ENCODE assay signal across 2 cellular contexts in the genomic region with DNA sequence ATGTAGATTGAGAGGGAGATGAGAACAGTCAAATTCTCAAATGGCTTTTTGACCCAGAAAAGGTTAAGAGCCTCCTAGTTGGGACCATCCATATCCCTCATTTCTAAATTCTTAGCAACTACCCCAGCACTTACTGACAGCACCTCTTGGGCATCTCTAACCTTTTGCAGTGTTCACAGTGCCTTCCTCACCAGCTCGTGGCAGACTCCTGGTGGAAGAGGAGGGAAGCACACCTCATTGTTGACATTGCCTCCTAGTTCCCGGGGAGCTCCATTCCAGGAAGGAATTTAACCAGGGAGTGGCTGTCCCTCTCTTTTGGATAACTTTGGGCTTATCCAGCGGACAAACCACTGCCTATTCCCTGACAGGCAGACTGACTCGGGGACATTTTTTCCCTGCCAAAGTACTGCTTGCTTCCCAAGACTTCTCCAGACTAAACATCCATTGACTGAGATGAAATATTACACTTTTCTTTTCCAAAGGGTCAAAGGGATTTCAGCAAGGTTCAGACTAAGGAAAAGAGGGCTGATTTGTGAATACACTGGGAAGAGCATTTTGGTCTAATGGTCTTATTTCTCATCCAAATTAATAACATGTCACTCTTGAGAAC.
TF ChIP-seq lines count a peak whose summit lies in the region.

No MANE protein-coding gene starts in this region.

TF ChIP-seq in GM23338, 12 proteins besides CTCF, POLR2A, EP300 and RAD21 (continued from another document):
- no peak for TF ChIP-seq ETS1 (IDR thresholded peaks at IDR 0.05)
- TF ChIP-seq ZNF331 (CRISPR knock-in tag; IDR thresholded peaks at IDR 0.05; ENCODE audit: low read depth): no peak

TF ChIP-seq in HepG2, 621 proteins besides CTCF, POLR2A, EP300 and RAD21 (continued from another document and continues in another):
- TF ChIP-seq, protein P1, sequence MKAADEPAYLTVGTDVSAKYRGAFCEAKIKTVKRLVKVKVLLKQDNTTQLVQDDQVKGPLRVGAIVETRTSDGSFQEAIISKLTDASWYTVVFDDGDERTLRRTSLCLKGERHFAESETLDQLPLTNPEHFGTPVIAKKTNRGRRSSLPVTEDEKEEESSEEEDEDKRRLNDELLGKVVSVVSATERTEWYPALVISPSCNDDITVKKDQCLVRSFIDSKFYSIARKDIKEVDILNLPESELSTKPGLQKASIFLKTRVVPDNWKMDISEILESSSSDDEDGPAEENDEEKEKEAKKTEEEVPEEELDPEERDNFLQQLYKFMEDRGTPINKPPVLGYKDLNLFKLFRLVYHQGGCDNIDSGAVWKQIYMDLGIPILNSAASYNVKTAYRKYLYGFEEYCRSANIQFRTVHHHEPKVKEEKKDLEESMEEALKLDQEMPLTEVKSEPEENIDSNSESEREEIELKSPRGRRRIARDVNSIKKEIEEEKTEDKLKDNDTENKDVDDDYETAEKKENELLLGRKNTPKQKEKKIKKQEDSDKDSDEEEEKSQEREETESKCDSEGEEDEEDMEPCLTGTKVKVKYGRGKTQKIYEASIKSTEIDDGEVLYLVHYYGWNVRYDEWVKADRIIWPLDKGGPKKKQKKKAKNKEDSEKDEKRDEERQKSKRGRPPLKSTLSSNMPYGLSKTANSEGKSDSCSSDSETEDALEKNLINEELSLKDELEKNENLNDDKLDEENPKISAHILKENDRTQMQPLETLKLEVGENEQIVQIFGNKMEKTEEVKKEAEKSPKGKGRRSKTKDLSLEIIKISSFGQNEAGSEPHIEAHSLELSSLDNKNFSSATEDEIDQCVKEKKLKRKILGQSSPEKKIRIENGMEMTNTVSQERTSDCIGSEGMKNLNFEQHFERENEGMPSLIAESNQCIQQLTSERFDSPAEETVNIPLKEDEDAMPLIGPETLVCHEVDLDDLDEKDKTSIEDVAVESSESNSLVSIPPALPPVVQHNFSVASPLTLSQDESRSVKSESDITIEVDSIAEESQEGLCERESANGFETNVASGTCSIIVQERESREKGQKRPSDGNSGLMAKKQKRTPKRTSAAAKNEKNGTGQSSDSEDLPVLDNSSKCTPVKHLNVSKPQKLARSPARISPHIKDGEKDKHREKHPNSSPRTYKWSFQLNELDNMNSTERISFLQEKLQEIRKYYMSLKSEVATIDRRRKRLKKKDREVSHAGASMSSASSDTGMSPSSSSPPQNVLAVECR (CRISPR knock-in tag; IDR thresholded peaks at IDR 0.05; ENCODE audit: borderline replicate concordance): peak; percentile 26; the same call in 1 of the 2 replicates
- TF ChIP-seq IKZF5 (CRISPR knock-in tag; IDR thresholded peaks at IDR 0.05): peak; percentile 76; the same call in 1 of the 2 replicates
- peak; percentile 91 for TF ChIP-seq IRF2 (CRISPR knock-in tag; IDR thresholded peaks at IDR 0.05)
- peak; percentile 97 for TF ChIP-seq XRCC5 (optimal IDR thresholded peaks at IDR 0.05; ENCODE audit: low read length)
- TF ChIP-seq ZNF850 (CRISPR knock-in tag; conservative IDR thresholded peaks at IDR 0.05): no peak
- TF ChIP-seq, protein P2, sequence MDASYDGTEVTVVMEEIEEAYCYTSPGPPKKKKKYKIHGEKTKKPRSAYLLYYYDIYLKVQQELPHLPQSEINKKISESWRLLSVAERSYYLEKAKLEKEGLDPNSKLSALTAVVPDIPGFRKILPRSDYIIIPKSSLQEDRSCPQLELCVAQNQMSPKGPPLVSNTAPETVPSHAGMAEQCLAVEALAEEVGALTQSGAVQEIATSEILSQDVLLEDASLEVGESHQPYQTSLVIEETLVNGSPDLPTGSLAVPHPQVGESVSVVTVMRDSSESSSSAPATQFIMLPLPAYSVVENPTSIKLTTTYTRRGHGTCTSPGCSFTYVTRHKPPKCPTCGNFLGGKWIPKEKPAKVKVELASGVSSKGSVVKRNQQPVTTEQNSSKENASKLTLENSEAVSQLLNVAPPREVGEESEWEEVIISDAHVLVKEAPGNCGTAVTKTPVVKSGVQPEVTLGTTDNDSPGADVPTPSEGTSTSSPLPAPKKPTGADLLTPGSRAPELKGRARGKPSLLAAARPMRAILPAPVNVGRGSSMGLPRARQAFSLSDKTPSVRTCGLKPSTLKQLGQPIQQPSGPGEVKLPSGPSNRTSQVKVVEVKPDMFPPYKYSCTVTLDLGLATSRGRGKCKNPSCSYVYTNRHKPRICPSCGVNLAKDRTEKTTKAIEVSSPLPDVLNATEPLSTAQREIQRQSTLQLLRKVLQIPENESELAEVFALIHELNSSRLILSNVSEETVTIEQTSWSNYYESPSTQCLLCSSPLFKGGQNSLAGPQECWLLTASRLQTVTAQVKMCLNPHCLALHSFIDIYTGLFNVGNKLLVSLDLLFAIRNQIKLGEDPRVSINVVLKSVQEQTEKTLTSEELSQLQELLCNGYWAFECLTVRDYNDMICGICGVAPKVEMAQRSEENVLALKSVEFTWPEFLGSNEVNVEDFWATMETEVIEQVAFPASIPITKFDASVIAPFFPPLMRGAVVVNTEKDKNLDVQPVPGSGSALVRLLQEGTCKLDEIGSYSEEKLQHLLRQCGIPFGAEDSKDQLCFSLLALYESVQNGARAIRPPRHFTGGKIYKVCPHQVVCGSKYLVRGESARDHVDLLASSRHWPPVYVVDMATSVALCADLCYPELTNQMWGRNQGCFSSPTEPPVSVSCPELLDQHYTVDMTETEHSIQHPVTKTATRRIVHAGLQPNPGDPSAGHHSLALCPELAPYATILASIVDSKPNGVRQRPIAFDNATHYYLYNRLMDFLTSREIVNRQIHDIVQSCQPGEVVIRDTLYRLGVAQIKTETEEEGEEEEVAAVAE (CRISPR knock-in tag; IDR thresholded peaks at IDR 0.05; ENCODE audit: borderline replicate concordance): no peak
- peak; percentile 43; the same call in 1 of the 2 replicates for TF ChIP-seq ZNF281 (CRISPR knock-in tag; IDR thresholded peaks at IDR 0.05; ENCODE audit: borderline replicate concordance)
- TF ChIP-seq ZNF574 (CRISPR knock-in tag; IDR thresholded peaks at IDR 0.05): 0 out of 2 replicates have a peak, but pooled peaks have one; percentile 18
- TF ChIP-seq ASH2L (IDR thresholded peaks at IDR 0.05; ENCODE audit: insufficient read length, low read depth, low read length): peak; percentile 35
- 0 out of 2 replicates have a peak, but pooled peaks have one; percentile 60 for TF ChIP-seq MEIS1 (CRISPR knock-in tag; IDR thresholded peaks at IDR 0.05; ENCODE audit: borderline replicate concordance)
- peak; percentile 75; the same call in 1 of the 2 replicates for TF ChIP-seq ZFP36L1 (CRISPR knock-in tag; IDR thresholded peaks at IDR 0.05)
- TF ChIP-seq ZNF691 (CRISPR knock-in tag; IDR thresholded peaks at IDR 0.05; ENCODE audit: borderline replicate concordance, low read depth): 0 out of 2 replicates have a peak, but pooled peaks have one; percentile 47
- TF ChIP-seq ZUFSP (CRISPR knock-in tag; IDR thresholded peaks at IDR 0.05; ENCODE audit: borderline replicate concordance): no peak
- TF ChIP-seq ZNF12 (CRISPR knock-in tag; IDR thresholded peaks at IDR 0.05): peak; percentile 34; the same call in 1 of the 2 replicates
- TF ChIP-seq ZGPAT (CRISPR knock-in tag; IDR thresholded peaks at IDR 0.05): peak; percentile 59; the same call in 1 of the 2 replicates
- TF ChIP-seq SKI (IDR thresholded peaks at IDR 0.05; ENCODE audit: partially characterized antibody): no peak
- TF ChIP-seq MED13 (CRISPR knock-in tag; IDR thresholded peaks at IDR 0.05): no peak
- peak; percentile 97 for TF ChIP-seq TEAD3 (CRISPR knock-in tag; optimal IDR thresholded peaks at IDR 0.05; ENCODE audit: borderline replicate concordance)
- TF ChIP-seq ERF (CRISPR knock-in tag; IDR thresholded peaks at IDR 0.05): peak; percentile 49; the same call in 1 of the 2 replicates
- TF ChIP-seq RAD51 (IDR thresholded peaks at IDR 0.05; ENCODE audit: borderline replicate concordance): no peak
- no peak for TF ChIP-seq FOXO4 (CRISPR knock-in tag; conservative IDR thresholded peaks at IDR 0.05)
- no peak for TF ChIP-seq BRF2 (CRISPR knock-in tag; IDR thresholded peaks at IDR 0.05)
- TF ChIP-seq ZNF839 (CRISPR knock-in tag; IDR thresholded peaks at IDR 0.05; ENCODE audit: borderline replicate concordance): no peak
- no peak for TF ChIP-seq MTA3 (CRISPR knock-in tag; IDR thresholded peaks at IDR 0.05)
